35 cellular contexts compared by ENCODE assay signal in the genomic region with DNA sequence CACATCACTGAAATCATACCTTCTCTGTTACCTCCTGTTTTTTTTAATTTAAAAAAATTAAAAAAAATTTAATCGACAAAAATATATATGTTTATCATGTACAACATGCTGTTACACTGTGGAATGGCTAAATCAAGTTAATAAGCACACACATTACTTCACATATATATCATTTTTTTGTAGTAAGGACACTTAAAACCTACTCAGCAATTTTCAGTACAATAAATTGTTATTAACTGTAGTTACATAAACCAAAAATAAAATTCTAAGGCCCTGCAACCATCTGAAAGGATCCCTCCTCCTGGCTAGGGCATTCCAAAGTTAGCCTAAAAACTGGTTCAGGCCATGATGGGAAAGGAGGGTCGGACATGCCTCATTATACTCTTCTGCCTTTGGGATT.
"Had no signal": no experiment of that assay in that cellular context is flagged by ENCODE, and none has a peak within 500 bp of the region (broad histone marks: within the 10 kb centered on the region; RNA-seq: fewer than 3 reads in every experiment).

No MANE protein-coding gene starts in this region.

- H3K9me3 ChIP-seq: MG63 had no signal

- H3K27me3 ChIP-seq: MG63 had no signal

- H3K36me3 ChIP-seq: MG63 had no signal

- DNase-seq: MG63, MM.1S, MV-4-11, NCI-H1048, NCI-H1092, NCI-H1092 treated with DMSO at 0.1 percent for 48 hours, NCI-H1105, NCI-H1105 treated with DMSO at 0.1 percent for 48 hours, NCI-H1417, NCI-H1417 treated with DMSO at 0.1 percent for 48 hours, NCI-H1436, NCI-H1436 treated with DMSO at 0.1 percent for 48 hours, NCI-H146, NCI-H1694, NCI-H1694 treated with DMSO at 0.1 percent for 48 hours, NCI-H187, NCI-H187 treated with DMSO at 0.1 percent for 48 hours, NCI-H1930, NCI-H2029, NCI-H2029 treated with DMSO at 0.1 percent for 48 hours, NCI-H2081, NCI-H2081 treated with DMSO at 0.1 percent for 48 hours, NCI-H2107, NCI-H2171, NCI-H2171 treated with DMSO at 0.1 percent for 48 hours, NCI-H2227 treated with DMSO at 0.1 percent for 48 hours, NCI-H226, NCI-H345, NCI-H446, NCI-H446 treated with DMSO at 0.1 percent for 48 hours, NCI-H510A, NCI-H510A treated with DMSO at 0.1 percent for 48 hours, NCI-H524, NCI-H524 treated with DMSO at 0.1 percent for 48 hours, NCI-H526 had no signal

- H3K4me3 ChIP-seq: MG63 had no signal
